In the genomic region with DNA sequence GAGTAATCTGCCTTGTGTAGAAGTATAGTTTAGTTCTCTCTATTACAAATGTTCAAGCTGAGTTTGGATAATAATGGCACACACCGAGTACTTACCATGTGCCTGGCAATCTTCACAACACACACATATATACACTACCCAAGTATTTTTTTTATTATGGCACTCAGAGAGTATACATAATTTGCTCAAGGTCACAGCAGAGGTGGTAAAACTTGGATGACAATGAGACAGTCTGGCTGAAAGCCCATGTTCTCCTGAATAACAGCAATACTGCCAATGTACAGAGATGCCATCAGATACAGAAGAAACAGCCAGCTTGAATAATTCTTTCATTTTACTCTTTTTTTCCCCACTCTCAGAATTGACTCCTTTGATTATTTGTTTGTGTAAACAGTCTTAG, we compare ENCODE assay signal across 24 cellular contexts.
"Had no signal": no experiment of that assay in that cellular context is flagged by ENCODE, and none has a peak within 500 bp of the region (broad histone marks: within the 10 kb centered on the region; RNA-seq: fewer than 3 reads in every experiment).

No MANE protein-coding gene starts in this region.

- H3K4me1 ChIP-seq: body of pancreas, esophagus muscularis mucosa, foreskin keratinocyte, gastrocnemius medialis, heart left ventricle had no signal

- DNase-seq: activated CD4-positive, alpha-beta T cell treated with anti-CD3 and anti-CD28 coated beads for 48 hours; activated CD4-positive, alpha-beta T cell treated with anti-CD3 and anti-CD28 coated beads, Interleukin-2, amount 50 U/mL, for 1 hour; activated CD4-positive, alpha-beta T cell treated with anti-CD3 and anti-CD28 coated beads, Interleukin-2, amount 50 U/mL, for 48 hours; activated CD8-positive, alpha-beta memory T cell treated with anti-CD3 and anti-CD28 coated beads for 24 hours; activated CD8-positive, alpha-beta T cell treated with anti-CD3 and anti-CD28 coated beads for 36 hours; activated effector memory CD4-positive, alpha-beta T cell treated with Interleukin-2 at 50 U/mL for 16 hours; activated gamma-delta T cell treated with Interleukin-2 at 50 U/mL for 16 hours; activated naive CD4-positive, alpha-beta T cell treated with anti-CD3 and anti-CD28 coated beads, Interleukin-2, amount 50 U/mL, for 16 hours; activated naive CD4-positive, alpha-beta T cell treated with Interleukin-2 at 50 U/mL for 16 hours; activated T-cell treated with anti-CD3 and anti-CD28 coated beads, Interleukin-2, amount 50 U/mL, for 4 hours; amygdala; aorta; body of pancreas; caudate nucleus; effector memory CD8-positive, alpha-beta T cell; erythroblast; foreskin keratinocyte; gastrocnemius medialis; glutamatergic neuron; heart left ventricle; T-helper 2 cell had no signal

- ATAC-seq: activated CD8-positive, alpha-beta T cell treated with anti-CD3 and anti-CD28 coated beads for 36 hours; activated T-cell treated with anti-CD3 and anti-CD28 coated beads, Interleukin-2, amount 50 U/mL, for 4 hours; activated T-helper 17 cell treated with anti-CD3 and anti-CD28 coated beads, Interleukin-2, amount 50 U/mL, for 72 hours; body of pancreas; effector memory CD8-positive, alpha-beta T cell; foreskin keratinocyte; gastrocnemius medialis; heart left ventricle; WTC11 had no signal

- H3K4me3 ChIP-seq: body of pancreas, esophagus muscularis mucosa, gastrocnemius medialis, heart left ventricle had no signal

- H3K27me3 ChIP-seq: body of pancreas, esophagus muscularis mucosa, foreskin keratinocyte, gastrocnemius medialis, heart left ventricle had no signal

- H3K36me3 ChIP-seq: esophagus muscularis mucosa, gastrocnemius medialis, heart left ventricle had no signal

- H3K27ac ChIP-seq: body of pancreas, esophagus muscularis mucosa, foreskin keratinocyte, gastrocnemius medialis, heart left ventricle had no signal

- H3K9me3 ChIP-seq: body of pancreas, esophagus muscularis mucosa, gastrocnemius medialis, heart left ventricle had no signal
